17 cellular contexts compared by ENCODE assay signal in the genomic region with DNA sequence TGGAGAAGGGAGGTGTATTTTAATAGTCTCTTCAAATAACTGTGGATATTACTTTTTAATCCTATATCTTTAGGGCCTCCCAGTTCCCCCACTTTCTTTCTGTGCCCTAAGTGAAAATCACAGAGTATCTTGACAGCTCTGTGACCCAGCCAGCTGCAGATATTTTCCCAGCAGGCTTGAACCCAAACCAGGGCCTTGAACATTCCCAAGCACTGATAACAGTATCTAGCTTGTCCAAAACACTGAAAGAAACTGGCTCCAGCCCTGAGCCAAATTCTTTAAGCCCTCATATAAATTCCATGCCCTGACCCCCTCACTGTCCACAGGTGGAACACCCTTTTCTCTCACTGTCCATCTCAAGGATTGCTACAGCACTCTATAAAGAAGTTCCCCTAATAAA.
DNase-seq lines count a peak whose midpoint lies in the region; ATAC-seq and TF ChIP-seq lines count a peak whose summit lies in the region.
"Had no signal": no experiment of that assay in that cellular context is flagged by ENCODE, and none has a peak within 500 bp of the region (broad histone marks: within the 10 kb centered on the region; RNA-seq: fewer than 3 reads in every experiment).

No MANE protein-coding gene starts in this region.

- H2BK15ac ChIP-seq in mesendoderm (replicated peaks; ENCODE audit: low read depth) = no peak overlapping the region

- no peak overlapping the region for H3K18ac ChIP-seq in mesendoderm (ENCODE audit: low read length)

- H3K4me2 ChIP-seq in mesendoderm (ENCODE audit: low read length) = no peak overlapping the region
- H3K4me2 ChIP-seq: BLaER1 treated with 17β-estradiol and CSF1 and Interleukin-3, amounts not matched to agents 10 nM and 100 nM had no signal

- in situ Hi-C loops in ACHN (cut with HindIII; ENCODE audit: low pct_ligation_motif_present, low pct_unique_long_range_greater_than_20kb, low sequenced_read_pairs) = no loop called here

- no peak overlapping the region for H2BK120ac ChIP-seq in mesendoderm (ENCODE audit: low read depth, low read length)

- H3K23ac ChIP-seq in mesendoderm (ENCODE audit: low read length) = no peak overlapping the region

- no peak for TF ChIP-seq POLR2A in body of pancreas (IDR thresholded peaks at IDR 0.05)

- H3K9me3 ChIP-seq in cardiac muscle cell (ENCODE audit: low read depth) = no peaks in the 10 kb centered on the region
- peaks cover 0 to 12% (median 0%) of the 10 kb centered on the region in 3 donors for H3K9me3 ChIP-seq in body of pancreas
- H3K9me3 ChIP-seq: BLaER1 treated with 17β-estradiol and CSF1 and Interleukin-3, amounts not matched to agents 10 nM and 100 nM had no signal

- no peak overlapping the region for H3K4me3 ChIP-seq in cardiac muscle cell
- no peak overlapping the region for H3K4me3 ChIP-seq in body of pancreas
- no peak overlapping the region for H3K4me3 ChIP-seq in mesendoderm (ENCODE audit: low read length)
- H3K4me3 ChIP-seq: BLaER1 treated with 17β-estradiol and CSF1 and Interleukin-3, amounts not matched to agents 10 nM and 100 nM; GM12878 had no signal

- no peak overlapping the region for H4K5ac ChIP-seq in mesendoderm (ENCODE audit: low read length)

- no peaks in the 10 kb centered on the region for H3K79me2 ChIP-seq in mesendoderm (ENCODE audit: control insufficient read depth, insufficient read depth, low read length)

- H2BK5ac ChIP-seq in mesendoderm (ENCODE audit: low read length) = no peak overlapping the region

- H3K4me1 ChIP-seq in cardiac muscle cell (ENCODE audit: low read depth) (peaks cover 27% of the 10 kb centered on the region), body of pancreas (peaks cover 18% of the 10 kb centered on the region), mesendoderm (ENCODE audit: control insufficient read depth, low read depth, low read length) (no peaks in the 10 kb centered on the region)
- H3K4me1 ChIP-seq: BLaER1 treated with 17β-estradiol and CSF1 and Interleukin-3, amounts not matched to agents 10 nM and 100 nM had no signal

- H3K27me3 ChIP-seq in cardiac muscle cell = no peaks in the 10 kb centered on the region
- H3K27me3 ChIP-seq in body of pancreas = no peaks in the 10 kb centered on the region
- H3K27me3 ChIP-seq in mesendoderm (ENCODE audit: insufficient read depth, low read length, poor library complexity) = no peaks in the 10 kb centered on the region
- H3K27me3 ChIP-seq: BLaER1 treated with 17β-estradiol and CSF1 and Interleukin-3, amounts not matched to agents 10 nM and 100 nM had no signal

- no peak overlapping the region for H2AK5ac ChIP-seq in mesendoderm (ENCODE audit: low read length)

- no peak overlapping the region for H3K56ac ChIP-seq in mesendoderm (ENCODE audit: low read length)

- no peaks in the 10 kb centered on the region for H3K36me3 ChIP-seq in cardiac muscle cell
- no peaks in the 10 kb centered on the region for H3K36me3 ChIP-seq in body of pancreas (replicated peaks in 1 of 2; ENCODE audit: insufficient read depth in 1 of 2, low read depth in 2 of 2)
- H3K36me3 ChIP-seq in mesendoderm (ENCODE audit: control insufficient read depth, insufficient read depth, low read length) = no peaks in the 10 kb centered on the region
- H3K36me3 ChIP-seq: BLaER1 treated with 17β-estradiol and CSF1 and Interleukin-3, amounts not matched to agents 10 nM and 100 nM had no signal

- no peak overlapping the region for H3K4ac ChIP-seq in mesendoderm (ENCODE audit: low read depth, low read length)

- TF ChIP-seq CTCF in cardiac muscle cell (IDR thresholded peaks at IDR 0.05; ENCODE audit: low read depth, low read length) (no peak), body of pancreas (IDR thresholded peaks at IDR 0.05) (no peak)

- H3K27ac ChIP-seq in cardiac muscle cell (peak overlapping the region; percentile 63), body of pancreas (peak overlapping the region in 2 of 4 donors; percentile 17 to 45), mesendoderm (ENCODE audit: low read depth, low read length) (no peak overlapping the region)
- H3K27ac ChIP-seq: BLaER1 treated with 17β-estradiol and CSF1 and Interleukin-3, amounts not matched to agents 10 nM and 100 nM had no signal

- H3K9ac ChIP-seq in mesendoderm (ENCODE audit: low read length) = no peak overlapping the region
- H3K9ac ChIP-seq: BLaER1 treated with 17β-estradiol and CSF1 and Interleukin-3, amounts not matched to agents 10 nM and 100 nM had no signal

- no peak overlapping the region for H4K8ac ChIP-seq in mesendoderm (ENCODE audit: low read depth, low read length)

- DNase-seq in cardiac muscle cell (ENCODE audit: low read depth in 1 of 2, low spot score in 1 of 2) = peak in 1 of 2 donors; percentile 25
- DNase-seq in left cardiac atrium = no peak
- peak; percentile 12 to 63 (median 48) for DNase-seq in body of pancreas
- DNase-seq in mesendoderm = peak; percentile 3
- no peak for DNase-seq in ACHN
- DNase-seq in NCI-H748 treated with DMSO at 0.1 percent for 48 hours (lab: John Stamatoyannopoulos, UW) = no peak
- DNase-seq: 8988T; Calu3; CD8-positive, alpha-beta T cell; DMS79 treated with DMSO at 0.1 percent for 48 hours; GOT3; H7; HFFc6 had no signal

- no peaks in the 10 kb centered on the region for H3K79me1 ChIP-seq in mesendoderm (ENCODE audit: low read length)

- intact Hi-C loops in left cardiac atrium (cut with DNase I) = no loop called here
- intact Hi-C loops in body of pancreas (cut with DNase I) = no loop called here

- ATAC-seq in left cardiac atrium (no peak), body of pancreas (peak; percentile 59), HG03196 (IDR thresholded peaks at IDR 0.05; ENCODE audit: unreplicated experiment) (no peak)
- ATAC-seq: CD8-positive, alpha-beta T cell; GM12878; HCT116 had no signal

Comparison
In these comparisons a context has a peak if more than half of its experiments do, and no peak if none do; other contexts are left out.
1. DNase-seq: peak in body of pancreas (4 of 4) and mesendoderm (single experiment); none in left cardiac atrium (single experiment), ACHN (single experiment) and NCI-H748 treated with DMSO at 0.1 percent for 48 hours (single experiment).